Comparison of ENCODE assay signal across 8 cellular contexts in genomic region chr1:235971571-235972315, GRCh38.
DNase-seq lines count a peak whose midpoint lies in the region; ATAC-seq and TF ChIP-seq lines count a peak whose summit lies in the region.

No MANE protein-coding gene starts in this region.

- ATAC-seq in GM21717 (IDR thresholded peaks at IDR 0.05; ENCODE audit: unreplicated experiment) (peak; percentile 93), Panc1 (peak; percentile 96)
- peak; percentile 98 for ATAC-seq in naive thymus-derived CD4-positive, alpha-beta T cell
- peak; percentile 98 for ATAC-seq in stimulated activated memory B cell treated with anti-CD40 and anti-IgM and Interleukin-4, amounts not matched to agents 10 μg/mL and 1 μg/mL and 100 μg/mL, for 72 hours

- intact Hi-C loops in Panc1 (cut with micrococcal nuclease; ENCODE audit: unreplicated experiment): loop anchor here (2.0 to 5.0 kb wide), 3 partner anchors 53 to 459 kb away; partner anchors contain the start of gene LYST
- intact Hi-C loops in naive thymus-derived CD4-positive, alpha-beta T cell (cut with micrococcal nuclease): loop anchor here (1.0 to 10.0 kb wide), 16 partner anchors 17 to 879 kb away; partner anchors contain the start of gene LYST (in 2 of the 2)

- CTCF ChIA-PET in Panc1 (lab: Charles Lee): interaction anchor here (0.5 to 2.1 kb wide), 26 partner anchors 8 to 867 kb away, joined by 3 to 17 read pairs (median 4); partner anchors contain the start of gene LYST
- CTCF ChIA-PET in naive thymus-derived CD4-positive, alpha-beta T cell (lab: Charles Lee): interaction anchor here (0.6 to 3.3 kb wide), 36 partner anchors 9 to 1578 kb away, joined by 3 to 41 read pairs (median 4); partner anchors contain the start of gene LYST

- peaks cover 0 to 3% (median 0%) of the 10 kb centered on the region in 11 donors for H3K9me3 Mint-ChIP-seq in naive thymus-derived CD4-positive, alpha-beta T cell
- peaks cover 3% of the 10 kb centered on the region for H3K9me3 Mint-ChIP-seq in stimulated activated memory B cell treated with anti-CD40 and anti-IgM and Interleukin-4, amounts not matched to agents 10 μg/mL and 1 μg/mL and 100 μg/mL, for 72 hours

- H3K27me3 Mint-ChIP-seq in naive thymus-derived CD4-positive, alpha-beta T cell: peaks cover 0 to 26% (median 0%) of the 10 kb centered on the region in 5 donors
- H3K27me3 Mint-ChIP-seq in stimulated activated memory B cell treated with anti-CD40 and anti-IgM and Interleukin-4, amounts not matched to agents 10 μg/mL and 1 μg/mL and 100 μg/mL, for 72 hours: no peaks in the 10 kb centered on the region

- peaks cover 0 to 2% (median 0%) of the 10 kb centered on the region in 5 donors for H3K36me3 Mint-ChIP-seq in naive thymus-derived CD4-positive, alpha-beta T cell
- no peaks in the 10 kb centered on the region for H3K36me3 Mint-ChIP-seq in stimulated activated memory B cell treated with anti-CD40 and anti-IgM and Interleukin-4, amounts not matched to agents 10 μg/mL and 1 μg/mL and 100 μg/mL, for 72 hours

- H3K36me3 ChIP-seq in Panc1 (ENCODE audit: control insufficient read depth, insufficient read depth, low read length) (0 out of 2 replicates have a peak, but pooled peaks cover 3% of the 10 kb centered on the region), fibroblast of lung (ENCODE audit: control insufficient read depth, insufficient read depth, low read length) (no peaks in the 10 kb centered on the region)
- H3K36me3 ChIP-seq in naive thymus-derived CD4-positive, alpha-beta T cell (ENCODE audit: control insufficient read depth in 2 of 3, insufficient read depth in 3 of 3, low read length in 3 of 3): no peaks in the 10 kb centered on the region

- H3K27ac Mint-ChIP-seq in naive thymus-derived CD4-positive, alpha-beta T cell: peak overlapping the region; percentile 87 to 95 (median 90)
- peak overlapping the region; percentile 99 for H3K27ac Mint-ChIP-seq in stimulated activated memory B cell treated with anti-CD40 and anti-IgM and Interleukin-4, amounts not matched to agents 10 μg/mL and 1 μg/mL and 100 μg/mL, for 72 hours

- TF ChIP-seq CTCF in Panc1 (IDR thresholded peaks at IDR 0.05) (peak; percentile 90), fibroblast of lung (conservative IDR thresholded peaks at IDR 0.05 in 1 of 2, IDR thresholded peaks at IDR 0.05 in 1 of 2; ENCODE audit: low read depth in 1 of 2, low read length in 2 of 2) (peak; percentile 81 to 84)

- H3K27me3 ChIP-seq in Panc1 (ENCODE audit: control insufficient read depth, insufficient read depth, low read length) (no peaks in the 10 kb centered on the region), fibroblast of lung (ENCODE audit: control insufficient read depth, insufficient read depth, low read length) (no peaks in the 10 kb centered on the region)
- no peaks in the 10 kb centered on the region for H3K27me3 ChIP-seq in naive thymus-derived CD4-positive, alpha-beta T cell (ENCODE audit: control insufficient read depth in 2 of 2, insufficient read depth in 2 of 2, low read length in 2 of 2)

- DNase-seq in Daoy (ENCODE audit: low read depth): peak; percentile 93
- DNase-seq in KBM-7: peak; percentile 99
- DNase-seq in Panc1 (ENCODE audit: low read depth, low spot score): peak; percentile 90
- peak; percentile 74 for DNase-seq in activated T-helper 1 cell treated with Interleukin-2 at 50 U/mL for 16 hours (ENCODE audit: low read depth)
- DNase-seq in fibroblast of lung (ENCODE audit: low read depth in 2 of 2): peak; percentile 87 to 96
- DNase-seq in naive thymus-derived CD4-positive, alpha-beta T cell: peak; percentile 71 to 87 (median 84)

- peak overlapping the region; percentile 67 to 82 (median 76) for H3K4me3 Mint-ChIP-seq in naive thymus-derived CD4-positive, alpha-beta T cell
- peak overlapping the region; percentile 81 for H3K4me3 Mint-ChIP-seq in stimulated activated memory B cell treated with anti-CD40 and anti-IgM and Interleukin-4, amounts not matched to agents 10 μg/mL and 1 μg/mL and 100 μg/mL, for 72 hours

- peaks cover 9 to 19% (median 13%) of the 10 kb centered on the region in 7 donors for H3K4me1 Mint-ChIP-seq in naive thymus-derived CD4-positive, alpha-beta T cell
- peaks cover 16% of the 10 kb centered on the region for H3K4me1 Mint-ChIP-seq in stimulated activated memory B cell treated with anti-CD40 and anti-IgM and Interleukin-4, amounts not matched to agents 10 μg/mL and 1 μg/mL and 100 μg/mL, for 72 hours

- peak overlapping the region; percentile 76 for H3K9ac ChIP-seq in fibroblast of lung (ENCODE audit: insufficient read depth, low read length)

- H3K27ac ChIP-seq in Panc1 (ENCODE audit: low read length): peak overlapping the region; percentile 98
- H3K27ac ChIP-seq in fibroblast of lung (ENCODE audit: insufficient read depth, low read length): peak overlapping the region; percentile 89
- peak overlapping the region; percentile 59 for H3K27ac ChIP-seq in naive thymus-derived CD4-positive, alpha-beta T cell (ENCODE audit: low read depth, low read length)

- H3K9me3 ChIP-seq in Panc1 (ENCODE audit: control insufficient read depth, insufficient read depth, low read depth, low read length): no peaks in the 10 kb centered on the region
- no peaks in the 10 kb centered on the region for H3K9me3 ChIP-seq in fibroblast of lung (ENCODE audit: control insufficient read depth, insufficient read depth, low read depth, low read length)
- no peaks in the 10 kb centered on the region for H3K9me3 ChIP-seq in naive thymus-derived CD4-positive, alpha-beta T cell (ENCODE audit: control insufficient read depth in 2 of 3, low read length in 3 of 3)

- H4K20me1 ChIP-seq in fibroblast of lung (ENCODE audit: control insufficient read depth, extremely low read depth, insufficient read depth, low read length): no peaks in the 10 kb centered on the region

- H3K4me1 ChIP-seq in Panc1 (ENCODE audit: control insufficient read depth, insufficient read depth, low read length) (peaks cover 20% of the 10 kb centered on the region), fibroblast of lung (ENCODE audit: control insufficient read depth, extremely low read depth, insufficient read depth, low read length) (peaks cover 7% of the 10 kb centered on the region)
- peaks cover 9 to 14% of the 10 kb centered on the region in 2 donors for H3K4me1 ChIP-seq in naive thymus-derived CD4-positive, alpha-beta T cell (ENCODE audit: control insufficient read depth in 2 of 2, insufficient read depth in 2 of 2, low read length in 2 of 2)

- H2AFZ ChIP-seq in fibroblast of lung (ENCODE audit: low read length): peak overlapping the region; percentile 67

- in situ Hi-C loops in KBM-7 (cut with MboI; ENCODE audit: low pct_unique_long_range_greater_than_20kb, low sequenced_read_pairs) (no loop called here), Panc1 (cut with HindIII; ENCODE audit: low pct_unique_long_range_greater_than_20kb, low sequenced_read_pairs) (no loop called here)

- H3K4me2 ChIP-seq in fibroblast of lung (ENCODE audit: extremely low read depth, insufficient read depth, low read length): peak overlapping the region; percentile 67

- H3K79me2 ChIP-seq in fibroblast of lung (ENCODE audit: control insufficient read depth, insufficient read depth, low read length): no peaks in the 10 kb centered on the region

- POLR2A ChIA-PET in Panc1 (lab: Charles Lee): interaction anchor here (0.6 to 1.2 kb wide), 8 partner anchors 26 to 106 kb away, joined by 3 to 7 read pairs (median 4); no protein-coding TSS in a partner anchor
- POLR2A ChIA-PET in naive thymus-derived CD4-positive, alpha-beta T cell (lab: Charles Lee): interaction anchor here (0.6 to 2.1 kb wide), 9 partner anchors 9 to 467 kb away, joined by 3 to 22 read pairs (median 4); partner anchors contain the start of genes B3GALNT2 and LYST

- no TSS peak for BruUV-seq in Panc1 (replicated peaks; lab: Mats Ljungman, UMichigan)

- H3K4me3 ChIP-seq in Panc1 (ENCODE audit: low read depth in 2 of 2, low read length in 2 of 2) (peak overlapping the region; percentile 33 to 54), fibroblast of lung (replicated peaks in 1 of 4; ENCODE audit: control extremely low read depth in 1 of 4, insufficient read depth in 1 of 4, low read depth in 3 of 4, low read length in 4 of 4) (peak overlapping the region; percentile 2 to 38 (median 25))
- H3K4me3 ChIP-seq in naive thymus-derived CD4-positive, alpha-beta T cell (ENCODE audit: low read length): peak overlapping the region; percentile 14

Comparison
In these comparisons a context has a peak if more than half of its experiments do, and no peak if none do; other contexts are left out.
1. Peak in every context shown above with its lines: DNase-seq, ATAC-seq, H3K4me3 ChIP-seq and H3K27ac ChIP-seq.